ENCODE assay signal across 24 cellular contexts in genomic region chr16:71631776-71632175, GRCh38. TPM values are rescaled to one million over a fixed set of nuclear protein-coding genes. Genes with fewer than 3 reads are reported as not detected.
"Had no signal": no experiment of that assay in that cellular context is flagged by ENCODE, and none has a peak within 500 bp of the region (broad histone marks: within the 10 kb centered on the region; RNA-seq: fewer than 3 reads in every experiment).

No MANE protein-coding gene starts in this region.

- H3K9me3 ChIP-seq: psoas muscle, stomach, thoracic aorta, transverse colon had no signal

- H3K27ac ChIP-seq: coronary artery, psoas muscle, stomach, thoracic aorta, transverse colon had no signal

- H3K27ac Mint-ChIP-seq: endodermal cell, naive B cell, nephron progenitor cell had no signal

- H3K4me3 ChIP-seq: coronary artery, psoas muscle, stomach, thoracic aorta, transverse colon had no signal

- ATAC-seq: psoas muscle, sciatic nerve had no signal

- H3K9me3 Mint-ChIP-seq: endodermal cell, naive B cell, nephron progenitor cell had no signal

- H3K4me1 ChIP-seq: psoas muscle had no signal

- DNase-seq: effector CD4-positive, alpha-beta T cell; endodermal cell; foreskin melanocyte; head of caudate nucleus; hippocampal formation; kidney glomerular epithelial cell; mesendoderm; naive B cell; nephron progenitor cell; psoas muscle; stimulated activated naive CD4-positive, alpha-beta T cell; stomach; substantia nigra; transverse colon had no signal

- H3K4me3 Mint-ChIP-seq: endodermal cell, naive B cell, nephron progenitor cell had no signal

- H3K36me3 Mint-ChIP-seq: naive B cell had no signal

- H3K4me1 Mint-ChIP-seq: naive B cell, nephron progenitor cell had no signal

- H3K36me3 ChIP-seq: thoracic aorta, transverse colon had no signal

RNA-seq across cellular contexts. Expression of gene MARVELD3, which starts 5.8 kb away (rescaled TPM):
- total RNA-seq: endothelial cell of umbilical vein, lung microvascular endothelial cell, omental fat pad, psoas muscle, skeletal muscle tissue, thoracic aorta had no signal
- polyA plus RNA-seq: endothelial cell of umbilical vein had no signal

RNA-seq across cellular contexts. Expression of gene TAT, which starts 54.9 kb away (rescaled TPM):
- total RNA-seq: dermis microvascular lymphatic vessel endothelial cell, endothelial cell of umbilical vein, lung microvascular endothelial cell, skeletal muscle tissue, stomach, thoracic aorta, urinary bladder had no signal
- polyA plus RNA-seq: endothelial cell of umbilical vein, esophagus, psoas muscle, stomach had no signal
